In the genomic region with DNA sequence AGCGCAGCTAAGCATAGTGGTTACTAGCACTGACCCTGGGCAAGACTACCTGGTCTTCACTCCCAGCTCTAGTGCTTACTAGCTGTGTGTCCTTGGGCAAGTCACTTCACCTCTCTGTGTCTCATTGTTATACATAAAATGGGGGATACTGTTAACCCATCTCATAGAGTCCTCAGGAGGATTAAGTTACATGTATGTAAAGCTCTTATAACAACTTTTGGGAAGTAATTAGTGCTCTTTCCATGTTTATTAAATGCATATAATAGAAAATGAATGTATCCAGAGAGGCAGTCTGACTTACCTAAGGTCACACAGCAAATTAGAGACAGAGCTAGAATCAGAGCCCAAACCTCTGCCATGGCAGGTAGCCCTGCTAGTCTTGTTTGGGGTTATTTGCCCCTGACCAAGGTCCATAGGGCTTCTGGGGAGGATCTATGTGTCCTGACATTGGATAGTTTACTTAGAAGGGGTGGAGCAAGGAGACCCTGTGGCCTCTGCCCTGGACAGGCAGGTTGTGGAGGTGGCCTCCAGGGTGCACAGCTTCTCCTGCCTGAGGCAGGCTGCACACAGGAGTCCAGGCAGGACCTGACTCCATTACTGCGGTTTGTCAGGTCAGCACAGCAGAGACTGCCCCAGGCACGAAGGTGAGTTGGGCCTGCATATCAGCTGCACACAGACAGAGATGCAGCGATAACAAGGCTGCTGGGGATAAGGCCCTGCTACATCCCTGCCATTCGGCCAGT, we compare ENCODE assay signal across 1 cellular context.
TF ChIP-seq lines count a peak whose summit lies in the region.

No MANE protein-coding gene starts in this region.

TF ChIP-seq in K562, 482 proteins besides CTCF, POLR2A, EP300 and RAD21 (continued from another document and continues in another):
- TF ChIP-seq, protein P1, sequence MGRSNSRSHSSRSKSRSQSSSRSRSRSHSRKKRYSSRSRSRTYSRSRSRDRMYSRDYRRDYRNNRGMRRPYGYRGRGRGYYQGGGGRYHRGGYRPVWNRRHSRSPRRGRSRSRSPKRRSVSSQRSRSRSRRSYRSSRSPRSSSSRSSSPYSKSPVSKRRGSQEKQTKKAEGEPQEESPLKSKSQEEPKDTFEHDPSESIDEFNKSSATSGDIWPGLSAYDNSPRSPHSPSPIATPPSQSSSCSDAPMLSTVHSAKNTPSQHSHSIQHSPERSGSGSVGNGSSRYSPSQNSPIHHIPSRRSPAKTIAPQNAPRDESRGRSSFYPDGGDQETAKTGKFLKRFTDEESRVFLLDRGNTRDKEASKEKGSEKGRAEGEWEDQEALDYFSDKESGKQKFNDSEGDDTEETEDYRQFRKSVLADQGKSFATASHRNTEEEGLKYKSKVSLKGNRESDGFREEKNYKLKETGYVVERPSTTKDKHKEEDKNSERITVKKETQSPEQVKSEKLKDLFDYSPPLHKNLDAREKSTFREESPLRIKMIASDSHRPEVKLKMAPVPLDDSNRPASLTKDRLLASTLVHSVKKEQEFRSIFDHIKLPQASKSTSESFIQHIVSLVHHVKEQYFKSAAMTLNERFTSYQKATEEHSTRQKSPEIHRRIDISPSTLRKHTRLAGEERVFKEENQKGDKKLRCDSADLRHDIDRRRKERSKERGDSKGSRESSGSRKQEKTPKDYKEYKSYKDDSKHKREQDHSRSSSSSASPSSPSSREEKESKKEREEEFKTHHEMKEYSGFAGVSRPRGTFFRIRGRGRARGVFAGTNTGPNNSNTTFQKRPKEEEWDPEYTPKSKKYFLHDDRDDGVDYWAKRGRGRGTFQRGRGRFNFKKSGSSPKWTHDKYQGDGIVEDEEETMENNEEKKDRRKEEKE (IDR thresholded peaks at IDR 0.05; ENCODE audit: borderline replicate concordance in 1 of 2, control insufficient read depth in 1 of 2, low read depth in 2 of 2, low read length in 1 of 2), result no peak
- TF ChIP-seq MEF2D (tag; conservative IDR thresholded peaks at IDR 0.05; ENCODE audit: low read depth), result no peak
- no peak for TF ChIP-seq ZNF3 (CRISPR knock-in tag; IDR thresholded peaks at IDR 0.05)
- no peak for TF ChIP-seq SLC30A9 (CRISPR knock-in tag; IDR thresholded peaks at IDR 0.05)
- TF ChIP-seq MCM7 (IDR thresholded peaks at IDR 0.05), result no peak
- no peak for TF ChIP-seq ZBTB11 (CRISPR knock-in tag; IDR thresholded peaks at IDR 0.05)
- TF ChIP-seq, protein P2, sequence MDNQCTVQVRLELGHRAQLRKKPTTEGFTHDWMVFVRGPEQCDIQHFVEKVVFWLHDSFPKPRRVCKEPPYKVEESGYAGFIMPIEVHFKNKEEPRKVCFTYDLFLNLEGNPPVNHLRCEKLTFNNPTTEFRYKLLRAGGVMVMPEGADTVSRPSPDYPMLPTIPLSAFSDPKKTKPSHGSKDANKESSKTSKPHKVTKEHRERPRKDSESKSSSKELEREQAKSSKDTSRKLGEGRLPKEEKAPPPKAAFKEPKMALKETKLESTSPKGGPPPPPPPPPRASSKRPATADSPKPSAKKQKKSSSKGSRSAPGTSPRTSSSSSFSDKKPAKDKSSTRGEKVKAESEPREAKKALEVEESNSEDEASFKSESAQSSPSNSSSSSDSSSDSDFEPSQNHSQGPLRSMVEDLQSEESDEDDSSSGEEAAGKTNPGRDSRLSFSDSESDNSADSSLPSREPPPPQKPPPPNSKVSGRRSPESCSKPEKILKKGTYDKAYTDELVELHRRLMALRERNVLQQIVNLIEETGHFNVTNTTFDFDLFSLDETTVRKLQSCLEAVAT (IDR thresholded peaks at IDR 0.05), result no peak
- peak; percentile 82 for TF ChIP-seq ZFP36 (IDR thresholded peaks at IDR 0.05; ENCODE audit: low read depth, low read length, partially characterized antibody)
- TF ChIP-seq BCOR (IDR thresholded peaks at IDR 0.05), result peak; percentile 92
- TF ChIP-seq TSC22D4 (tag; IDR thresholded peaks at IDR 0.05), result no peak
- TF ChIP-seq ZNF174 (CRISPR knock-in tag; IDR thresholded peaks at IDR 0.05), result no peak
- no peak for TF ChIP-seq TBP (optimal IDR thresholded peaks at IDR 0.05; ENCODE audit: low read depth, low read length)
- TF ChIP-seq ZNF316 (IDR thresholded peaks at IDR 0.05), result no peak
- TF ChIP-seq HDAC3 (IDR thresholded peaks at IDR 0.05; ENCODE audit: borderline replicate concordance, partially characterized antibody), result no peak
- TF ChIP-seq HNRNPK (IDR thresholded peaks at IDR 0.05; ENCODE audit: low read depth, low read length, poor library complexity, severe bottlenecking), result no peak
- no peak for TF ChIP-seq ZNF121 (CRISPR knock-in tag; conservative IDR thresholded peaks at IDR 0.05)
- no peak for TF ChIP-seq ZNF639 (CRISPR knock-in tag; conservative IDR thresholded peaks at IDR 0.05 in 1 of 2, IDR thresholded peaks at IDR 0.05 in 1 of 2)
- TF ChIP-seq NR2C1 (IDR thresholded peaks at IDR 0.05), result no peak
- no peak for TF ChIP-seq NR2C1 (tag; IDR thresholded peaks at IDR 0.05)
- TF ChIP-seq HOMEZ (CRISPR knock-in tag; IDR thresholded peaks at IDR 0.05), result no peak
- no peak for TF ChIP-seq TCF7 (IDR thresholded peaks at IDR 0.05; ENCODE audit: borderline replicate concordance)
- no peak for TF ChIP-seq CHD1 (IDR thresholded peaks at IDR 0.05; ENCODE audit: low read length)
- TF ChIP-seq ZC3H11A (IDR thresholded peaks at IDR 0.05; ENCODE audit: low read depth, low read length), result no peak
- no peak for TF ChIP-seq MYNN (IDR thresholded peaks at IDR 0.05)
- no peak for TF ChIP-seq MYNN (CRISPR knock-in tag; IDR thresholded peaks at IDR 0.05)
- TF ChIP-seq SMARCA5 (IDR thresholded peaks at IDR 0.05), result peak; percentile 94
- no peak for TF ChIP-seq ARNT (IDR thresholded peaks at IDR 0.05)
- TF ChIP-seq, protein P3, sequence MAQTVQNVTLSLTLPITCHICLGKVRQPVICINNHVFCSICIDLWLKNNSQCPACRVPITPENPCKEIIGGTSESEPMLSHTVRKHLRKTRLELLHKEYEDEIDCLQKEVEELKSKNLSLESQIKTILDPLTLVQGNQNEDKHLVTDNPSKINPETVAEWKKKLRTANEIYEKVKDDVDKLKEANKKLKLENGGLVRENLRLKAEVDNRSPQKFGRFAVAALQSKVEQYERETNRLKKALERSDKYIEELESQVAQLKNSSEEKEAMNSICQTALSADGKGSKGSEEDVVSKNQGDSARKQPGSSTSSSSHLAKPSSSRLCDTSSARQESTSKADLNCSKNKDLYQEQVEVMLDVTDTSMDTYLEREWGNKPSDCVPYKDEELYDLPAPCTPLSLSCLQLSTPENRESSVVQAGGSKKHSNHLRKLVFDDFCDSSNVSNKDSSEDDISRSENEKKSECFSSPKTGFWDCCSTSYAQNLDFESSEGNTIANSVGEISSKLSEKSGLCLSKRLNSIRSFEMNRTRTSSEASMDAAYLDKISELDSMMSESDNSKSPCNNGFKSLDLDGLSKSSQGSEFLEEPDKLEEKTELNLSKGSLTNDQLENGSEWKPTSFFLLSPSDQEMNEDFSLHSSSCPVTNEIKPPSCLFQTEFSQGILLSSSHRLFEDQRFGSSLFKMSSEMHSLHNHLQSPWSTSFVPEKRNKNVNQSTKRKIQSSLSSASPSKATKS (CRISPR knock-in tag; IDR thresholded peaks at IDR 0.05), result no peak
- TF ChIP-seq XRCC4 (IDR thresholded peaks at IDR 0.05; ENCODE audit: extremely low read depth, insufficient read depth, insufficient read length), result no peak
- TF ChIP-seq NR0B1 (IDR thresholded peaks at IDR 0.05; ENCODE audit: partially characterized antibody), result no peak
- TF ChIP-seq, protein P4, sequence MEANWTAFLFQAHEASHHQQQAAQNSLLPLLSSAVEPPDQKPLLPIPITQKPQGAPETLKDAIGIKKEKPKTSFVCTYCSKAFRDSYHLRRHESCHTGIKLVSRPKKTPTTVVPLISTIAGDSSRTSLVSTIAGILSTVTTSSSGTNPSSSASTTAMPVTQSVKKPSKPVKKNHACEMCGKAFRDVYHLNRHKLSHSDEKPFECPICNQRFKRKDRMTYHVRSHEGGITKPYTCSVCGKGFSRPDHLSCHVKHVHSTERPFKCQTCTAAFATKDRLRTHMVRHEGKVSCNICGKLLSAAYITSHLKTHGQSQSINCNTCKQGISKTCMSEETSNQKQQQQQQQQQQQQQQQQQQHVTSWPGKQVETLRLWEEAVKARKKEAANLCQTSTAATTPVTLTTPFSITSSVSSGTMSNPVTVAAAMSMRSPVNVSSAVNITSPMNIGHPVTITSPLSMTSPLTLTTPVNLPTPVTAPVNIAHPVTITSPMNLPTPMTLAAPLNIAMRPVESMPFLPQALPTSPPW (CRISPR knock-in tag; IDR thresholded peaks at IDR 0.05), result no peak
- no peak for TF ChIP-seq MTA3 (IDR thresholded peaks at IDR 0.05; ENCODE audit: borderline replicate concordance)
- TF ChIP-seq, protein P5, sequence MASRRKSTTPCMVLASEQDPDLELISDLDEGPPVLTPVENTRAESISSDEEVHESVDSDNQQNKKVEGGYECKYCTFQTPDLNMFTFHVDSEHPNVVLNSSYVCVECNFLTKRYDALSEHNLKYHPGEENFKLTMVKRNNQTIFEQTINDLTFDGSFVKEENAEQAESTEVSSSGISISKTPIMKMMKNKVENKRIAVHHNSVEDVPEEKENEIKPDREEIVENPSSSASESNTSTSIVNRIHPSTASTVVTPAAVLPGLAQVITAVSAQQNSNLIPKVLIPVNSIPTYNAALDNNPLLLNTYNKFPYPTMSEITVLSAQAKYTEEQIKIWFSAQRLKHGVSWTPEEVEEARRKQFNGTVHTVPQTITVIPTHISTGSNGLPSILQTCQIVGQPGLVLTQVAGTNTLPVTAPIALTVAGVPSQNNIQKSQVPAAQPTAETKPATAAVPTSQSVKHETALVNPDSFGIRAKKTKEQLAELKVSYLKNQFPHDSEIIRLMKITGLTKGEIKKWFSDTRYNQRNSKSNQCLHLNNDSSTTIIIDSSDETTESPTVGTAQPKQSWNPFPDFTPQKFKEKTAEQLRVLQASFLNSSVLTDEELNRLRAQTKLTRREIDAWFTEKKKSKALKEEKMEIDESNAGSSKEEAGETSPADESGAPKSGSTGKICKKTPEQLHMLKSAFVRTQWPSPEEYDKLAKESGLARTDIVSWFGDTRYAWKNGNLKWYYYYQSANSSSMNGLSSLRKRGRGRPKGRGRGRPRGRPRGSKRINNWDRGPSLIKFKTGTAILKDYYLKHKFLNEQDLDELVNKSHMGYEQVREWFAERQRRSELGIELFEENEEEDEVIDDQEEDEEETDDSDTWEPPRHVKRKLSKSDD (conservative IDR thresholded peaks at IDR 0.05; ENCODE audit: low read length), result no peak
- TF ChIP-seq ZNF436 (CRISPR knock-in tag; IDR thresholded peaks at IDR 0.05), result no peak
- no peak for TF ChIP-seq TCFL5 (CRISPR knock-in tag; conservative IDR thresholded peaks at IDR 0.05)
- TF ChIP-seq ATF4 (CRISPR knock-in tag; IDR thresholded peaks at IDR 0.05), result no peak
- peak; percentile 85 for TF ChIP-seq CBFA2T3 (IDR thresholded peaks at IDR 0.05)
- no peak for TF ChIP-seq SMAD2 (IDR thresholded peaks at IDR 0.05; ENCODE audit: low read depth, low read length)
- TF ChIP-seq ZNF584 (CRISPR knock-in tag; IDR thresholded peaks at IDR 0.05; ENCODE audit: low read depth), result no peak
- TF ChIP-seq GTF2F1 (IDR thresholded peaks at IDR 0.05; ENCODE audit: low read depth, low read length), result no peak
